In genomic region chr1:192579319-192579738, GRCh38 we compare ENCODE assay signal across 9 cellular contexts. TPM values are rescaled to one million over a fixed set of nuclear protein-coding genes. Genes with fewer than 3 reads are reported as not detected.
DNase-seq lines count a peak whose midpoint lies in the region; ATAC-seq, FAIRE-seq and TF ChIP-seq lines count a peak whose summit lies in the region.
"Had no signal": no experiment of that assay in that cellular context is flagged by ENCODE, and none has a peak within 500 bp of the region (broad histone marks: within the 10 kb centered on the region; RNA-seq: fewer than 3 reads in every experiment).

No MANE protein-coding gene starts in this region.

- H3K27me3 ChIP-seq in CD8-positive, alpha-beta memory T cell (ENCODE audit: insufficient read depth, low read length, poor library complexity, severe bottlenecking) = no peaks in the 10 kb centered on the region
- H3K27me3 ChIP-seq in lower lobe of right lung (ENCODE audit: low read depth) = no peaks in the 10 kb centered on the region
- H3K27me3 ChIP-seq in Peyer's patch = no peaks in the 10 kb centered on the region
- no peaks in the 10 kb centered on the region for H3K27me3 ChIP-seq in HepG2 (ENCODE audit: control insufficient read depth in 1 of 2, insufficient read depth in 2 of 2, low read length in 2 of 2)

- WGBS in HepG2 (ENCODE audit: low lambda C conversion rate) = 63% methylated on average over 3 of the region's 3 CpGs

- H3K4me3 ChIP-seq in CD8-positive, alpha-beta memory T cell (ENCODE audit: low read length) = no peak overlapping the region
- H3K4me3 ChIP-seq in lower lobe of right lung (peak overlapping the region; percentile 2), Peyer's patch (peak overlapping the region in 2 of 4 donors; percentile 2 to 44), HepG2 (replicated peaks in 1 of 3; ENCODE audit: insufficient read depth in 1 of 3, low read depth in 2 of 3, low read length in 3 of 3) (no peak overlapping the region)

- H3K4me3 Mint-ChIP-seq in CD8-positive, alpha-beta memory T cell = peak overlapping the region; percentile 2 to 92 (median 85)
- H3K4me3 Mint-ChIP-seq in activated CD4-positive, alpha-beta memory T cell treated with anti-CD3 and anti-CD28 coated beads, Interleukin-2, amount 10 ng/mL, durations not matched to agents 7 days and 5 days = peak overlapping the region; percentile 86

- no peaks in the 10 kb centered on the region for H3K27me3 Mint-ChIP-seq in CD8-positive, alpha-beta memory T cell
- no peaks in the 10 kb centered on the region for H3K27me3 Mint-ChIP-seq in activated CD4-positive, alpha-beta memory T cell treated with anti-CD3 and anti-CD28 coated beads, Interleukin-2, amount 10 ng/mL, durations not matched to agents 7 days and 5 days

- no peak overlapping the region for H3K4me2 ChIP-seq in HepG2 (ENCODE audit: low read depth, low read length)

- in situ Hi-C loops in HepG2 (cut with HindIII; ENCODE audit: extremely low pct_ligation_motif_present, low pct_unique_long_range_greater_than_20kb) = no loop called here

- intact Hi-C loops in lower lobe of right lung (cut with DNase I) (no loop called here), left cardiac atrium (cut with DNase I) (no loop called here), HepG2 (cut with micrococcal nuclease; ENCODE audit: unreplicated experiment) (no loop called here)

- H2AFZ ChIP-seq in HepG2 (ENCODE audit: low read length) = no peak overlapping the region

- no peaks in the 10 kb centered on the region for H3K9me3 ChIP-seq in CD8-positive, alpha-beta memory T cell (ENCODE audit: low read length)
- H3K9me3 ChIP-seq in lower lobe of right lung (no peaks in the 10 kb centered on the region), Peyer's patch (no peaks in the 10 kb centered on the region), HepG2 (ENCODE audit: low read length) (no peaks in the 10 kb centered on the region)

- no TSS peak for BruUV-seq in HepG2 (replicated peaks; lab: Mats Ljungman, UMichigan)

- no peaks in the 10 kb centered on the region for H3K36me3 ChIP-seq in CD8-positive, alpha-beta memory T cell (ENCODE audit: insufficient read depth, low read length)
- H3K36me3 ChIP-seq in lower lobe of right lung (no peaks in the 10 kb centered on the region), Peyer's patch (no peaks in the 10 kb centered on the region), HepG2 (replicated peaks in 1 of 2; ENCODE audit: control insufficient read depth in 1 of 2, insufficient read depth in 2 of 2, low read length in 2 of 2) (no peaks in the 10 kb centered on the region)

- H3K79me2 ChIP-seq in HepG2 (ENCODE audit: insufficient read depth, low read length) = no peaks in the 10 kb centered on the region

- no peak for DNase-seq in CD8-positive, alpha-beta memory T cell
- DNase-seq in activated CD4-positive, alpha-beta memory T cell treated with anti-CD3 and anti-CD28 coated beads, Interleukin-2, amount 10 ng/mL, durations not matched to agents 7 days and 5 days = no peak
- no peak for DNase-seq in lower lobe of right lung
- no peak for DNase-seq in Peyer's patch
- DNase-seq in left cardiac atrium = no peak
- no peak for DNase-seq in HepG2 (ENCODE audit: low spot score)
- DNase-seq in GF-D8 (lab: John Stamatoyannopoulos, UW) = no peak
- DNase-seq: NCI-H1105 had no signal

- no peak overlapping the region for H3K27ac ChIP-seq in CD8-positive, alpha-beta memory T cell (ENCODE audit: low read depth, low read length)
- H3K27ac ChIP-seq in lower lobe of right lung (no peak overlapping the region), Peyer's patch (peak overlapping the region in 1 of 4 donors; percentile 65), HepG2 (ENCODE audit: extremely low read length, insufficient read depth, low read length) (no peak overlapping the region)

- no peak for TF ChIP-seq EP300 in HepG2 (IDR thresholded peaks at IDR 0.05; ENCODE audit: low read depth in 2 of 2, low read length in 2 of 2)
- no peak for TF ChIP-seq EP300 in HepG2 (CRISPR knock-in tag; IDR thresholded peaks at IDR 0.05; ENCODE audit: borderline replicate concordance)

- TF ChIP-seq RAD21 in HepG2 (CRISPR knock-in tag; IDR thresholded peaks at IDR 0.05) = no peak

- peak; percentile 14 for ATAC-seq in GM21737 (IDR thresholded peaks at IDR 0.05; ENCODE audit: unreplicated experiment)
- ATAC-seq in lower lobe of right lung = peak in 1 of 2 donors; percentile 6
- no peak for ATAC-seq in left cardiac atrium
- ATAC-seq in HepG2 = no peak

- no peak overlapping the region for H3K9ac ChIP-seq in HepG2 (ENCODE audit: insufficient read depth, low read depth, low read length)

- peaks cover 0 to 1% (median 0%) of the 10 kb centered on the region in 5 donors for H3K9me3 Mint-ChIP-seq in CD8-positive, alpha-beta memory T cell
- H3K9me3 Mint-ChIP-seq in activated CD4-positive, alpha-beta memory T cell treated with anti-CD3 and anti-CD28 coated beads, Interleukin-2, amount 10 ng/mL, durations not matched to agents 7 days and 5 days = no peaks in the 10 kb centered on the region

- H3K4me1 Mint-ChIP-seq in CD8-positive, alpha-beta memory T cell = peaks cover 41 to 63% (median 60%) of the 10 kb centered on the region in 3 donors
- peaks cover 48% of the 10 kb centered on the region for H3K4me1 Mint-ChIP-seq in activated CD4-positive, alpha-beta memory T cell treated with anti-CD3 and anti-CD28 coated beads, Interleukin-2, amount 10 ng/mL, durations not matched to agents 7 days and 5 days

- POLR2A ChIA-PET in CD8-positive, alpha-beta memory T cell (lab: Charles Lee) = no interaction called here
- POLR2A ChIA-PET in activated CD4-positive, alpha-beta memory T cell treated with anti-CD3 and anti-CD28 coated beads, Interleukin-2, amount 10 ng/mL, durations not matched to agents 7 days and 5 days (lab: Charles Lee) = interaction anchor here (0.7 to 3.3 kb wide), 10 partner anchors 24 to 480 kb away, joined by 3 to 12 read pairs (median 6); partner anchors contain the start of genes RO60 and UCHL5
- POLR2A ChIA-PET in HepG2 (lab: Yijun Ruan, JAX) = no interaction called here

- CTCF ChIA-PET in CD8-positive, alpha-beta memory T cell (lab: Charles Lee) = interaction anchor here (0.9 to 3.1 kb wide), 7 partner anchors 10 to 228 kb away, joined by 3 to 15 read pairs (median 4); no protein-coding TSS in a partner anchor
- CTCF ChIA-PET in activated CD4-positive, alpha-beta memory T cell treated with anti-CD3 and anti-CD28 coated beads, Interleukin-2, amount 10 ng/mL, durations not matched to agents 7 days and 5 days (lab: Charles Lee) = interaction anchor here (0.9 to 8.2 kb wide), 9 partner anchors 19 to 104 kb away, joined by 3 to 94 read pairs (median 4); no protein-coding TSS in a partner anchor
- CTCF ChIA-PET in HepG2 (lab: Yijun Ruan, JAX; ENCODE audit: low intra/inter-chr PET ratio, low total read pairs) = no interaction called here

- FAIRE-seq in HepG2 (lab: Jason Lieb, UNC) = no peak

- peak overlapping the region; percentile 2 to 99 (median 51) for H3K27ac Mint-ChIP-seq in CD8-positive, alpha-beta memory T cell
- peak overlapping the region; percentile 19 for H3K27ac Mint-ChIP-seq in activated CD4-positive, alpha-beta memory T cell treated with anti-CD3 and anti-CD28 coated beads, Interleukin-2, amount 10 ng/mL, durations not matched to agents 7 days and 5 days

- TF ChIP-seq CTCF in lower lobe of right lung (IDR thresholded peaks at IDR 0.05) (no peak), Peyer's patch (IDR thresholded peaks at IDR 0.05) (no peak), HepG2 (CRISPR knock-in tag; IDR thresholded peaks at IDR 0.05) (no peak)

- TF ChIP-seq POLR2A in Peyer's patch (IDR thresholded peaks at IDR 0.05) (no peak), HepG2 (IDR thresholded peaks at IDR 0.05; ENCODE audit: insufficient read depth in 1 of 2, low read depth in 2 of 2, low read length in 2 of 2) (no peak)

- H3K36me3 Mint-ChIP-seq in CD8-positive, alpha-beta memory T cell = peaks cover 0 to 43% (median 5%) of the 10 kb centered on the region in 3 donors
- H3K36me3 Mint-ChIP-seq in activated CD4-positive, alpha-beta memory T cell treated with anti-CD3 and anti-CD28 coated beads, Interleukin-2, amount 10 ng/mL, durations not matched to agents 7 days and 5 days (ENCODE audit: low read depth) = peaks cover 46% of the 10 kb centered on the region

- no peaks in the 10 kb centered on the region for H4K20me1 ChIP-seq in HepG2 (ENCODE audit: insufficient read depth, low read length)

- H3K4me1 ChIP-seq in CD8-positive, alpha-beta memory T cell (ENCODE audit: insufficient read depth, low read length) = peaks cover 28% of the 10 kb centered on the region
- H3K4me1 ChIP-seq in lower lobe of right lung (peaks cover 7% of the 10 kb centered on the region), Peyer's patch (peaks cover 0 to 4% (median 0%) of the 10 kb centered on the region in 4 donors), HepG2 (ENCODE audit: insufficient read depth, low read length) (no peaks in the 10 kb centered on the region)

RNA-seq across cellular contexts. Expression of gene RGS1, which starts 3.8 kb away (rescaled TPM):
- 10 to 100 TPM; 56.8 to 59.6 TPM for total RNA-seq in CD8-positive, alpha-beta memory T cell
- polyA plus RNA-seq in CD8-positive, alpha-beta memory T cell = 82.9 TPM
- 10 to 100 TPM; 67.3 to 69.2 TPM for total RNA-seq in activated CD4-positive, alpha-beta memory T cell treated with anti-CD3 and anti-CD28 coated beads, Interleukin-2, amount 10 ng/mL, durations not matched to agents 7 days and 5 days
- 16.3 TPM for total RNA-seq in lower lobe of right lung
- total RNA-seq in Peyer's patch = 100 to 1,000 TPM in 1 of 4 donors, 10 to 100 TPM in 2, 1 to 10 TPM in 1; 5.3 to 149 (median 20.0) TPM
- total RNA-seq in left cardiac atrium = 1 to 10 TPM; 1.8 to 3.5 TPM
- total RNA-seq in HepG2 (2016; rRNA removed; fragmentation: Illumina TruSeq; extraction: Trizol) = not detected in 2 replicates
- not detected in 2 replicates for total RNA-seq in HepG2 (2016; cell fraction: cytosol; rRNA removed; fragmentation: Illumina TruSeq; extraction: Trizol; ENCODE audit: low read depth)
- total RNA-seq in HepG2 (2016; cell fraction: insoluble cytoplasmic fraction; rRNA removed; fragmentation: Illumina TruSeq; extraction: Trizol) = not detected in 2 replicates
- not detected in 2 replicates for total RNA-seq in HepG2 (2016; cell fraction: membrane; rRNA removed; fragmentation: Illumina TruSeq; extraction: Trizol)
- not detected in 2 replicates for total RNA-seq in HepG2 (2016; cell fraction: nucleus; rRNA removed; fragmentation: Illumina TruSeq; extraction: Trizol)
- not detected in 2 replicates for polyA plus RNA-seq in HepG2 (2011; rRNA removed)
- 0.03 TPM in 1 of 2 replicates, not detected in the other for polyA plus RNA-seq in HepG2 (2011; cell fraction: cytosol; rRNA removed)
- not detected in 2 replicates for polyA plus RNA-seq in HepG2 (2011; cell fraction: nucleus; rRNA removed)
- polyA plus RNA-seq in HepG2 (2012) = not detected in 2 replicates
- polyA plus RNA-seq in HepG2 (2016; cell fraction: cytosol; fragmentation: Illumina TruSeq; extraction: Trizol; ENCODE audit: low read depth) = not detected in 2 replicates
- polyA plus RNA-seq in HepG2 (2016; cell fraction: insoluble cytoplasmic fraction; fragmentation: Illumina TruSeq; extraction: Trizol; ENCODE audit: low read depth) = not detected in 2 replicates
- not detected in 2 replicates for polyA plus RNA-seq in HepG2 (2016; cell fraction: membrane; fragmentation: Illumina TruSeq; extraction: Trizol; ENCODE audit: low read depth)
- not detected in 2 replicates for polyA plus RNA-seq in HepG2 (2016; cell fraction: nucleus; fragmentation: Illumina TruSeq; extraction: Trizol; ENCODE audit: insufficient read depth, low read depth)
- polyA minus RNA-seq in HepG2 (2011; rRNA and poly(A)+ RNA removed; ENCODE audit: low replicate concordance) = not detected in 2 replicates
- polyA minus RNA-seq in HepG2 (2011; cell fraction: cytosol; rRNA and poly(A)+ RNA removed) = not detected in 2 replicates
- polyA minus RNA-seq in HepG2 (2011; cell fraction: nucleus; rRNA and poly(A)+ RNA removed) = 0.90 TPM in 1 of 2 replicates, not detected in the other

RNA-seq across cellular contexts. Expression of gene RGS13, which starts 56.6 kb away (rescaled TPM):
- under 1 TPM; 0.07 to 0.24 TPM for total RNA-seq in CD8-positive, alpha-beta memory T cell
- polyA plus RNA-seq in CD8-positive, alpha-beta memory T cell = not detected
- not detected for total RNA-seq in activated CD4-positive, alpha-beta memory T cell treated with anti-CD3 and anti-CD28 coated beads, Interleukin-2, amount 10 ng/mL, durations not matched to agents 7 days and 5 days
- total RNA-seq in lower lobe of right lung = 5.0 TPM
- total RNA-seq in Peyer's patch = 10 to 100 TPM in 1 of 4 donors, 1 to 10 TPM in 2, not detected in 1; 3.1 to 11.9 (median 6.6) TPM
- total RNA-seq in left cardiac atrium = under 1 TPM in 1 of 2 donors, not detected in 1; 0.32 TPM
- total RNA-seq in HepG2 (2016; rRNA removed; fragmentation: Illumina TruSeq; extraction: Trizol) = not detected in 2 replicates
- total RNA-seq in HepG2 (2016; cell fraction: cytosol; rRNA removed; fragmentation: Illumina TruSeq; extraction: Trizol; ENCODE audit: low read depth) = not detected in 2 replicates
- not detected in 2 replicates for total RNA-seq in HepG2 (2016; cell fraction: insoluble cytoplasmic fraction; rRNA removed; fragmentation: Illumina TruSeq; extraction: Trizol)
- not detected in 2 replicates for total RNA-seq in HepG2 (2016; cell fraction: membrane; rRNA removed; fragmentation: Illumina TruSeq; extraction: Trizol)
- total RNA-seq in HepG2 (2016; cell fraction: nucleus; rRNA removed; fragmentation: Illumina TruSeq; extraction: Trizol) = not detected in 2 replicates
- polyA plus RNA-seq in HepG2 (2011; rRNA removed) = not detected in 2 replicates
- polyA plus RNA-seq in HepG2 (2011; cell fraction: cytosol; rRNA removed) = not detected in 2 replicates
- polyA plus RNA-seq in HepG2 (2011; cell fraction: nucleus; rRNA removed) = not detected in 2 replicates
- polyA plus RNA-seq in HepG2 (2012) = not detected in 2 replicates
- not detected in 2 replicates for polyA plus RNA-seq in HepG2 (2016; cell fraction: cytosol; fragmentation: Illumina TruSeq; extraction: Trizol; ENCODE audit: low read depth)
- polyA plus RNA-seq in HepG2 (2016; cell fraction: insoluble cytoplasmic fraction; fragmentation: Illumina TruSeq; extraction: Trizol; ENCODE audit: low read depth) = not detected in 2 replicates
- polyA plus RNA-seq in HepG2 (2016; cell fraction: membrane; fragmentation: Illumina TruSeq; extraction: Trizol; ENCODE audit: low read depth) = not detected in 2 replicates
- not detected in 2 replicates for polyA plus RNA-seq in HepG2 (2016; cell fraction: nucleus; fragmentation: Illumina TruSeq; extraction: Trizol; ENCODE audit: insufficient read depth, low read depth)
- polyA minus RNA-seq in HepG2 (2011; rRNA and poly(A)+ RNA removed; ENCODE audit: low replicate concordance) = not detected in 2 replicates
- polyA minus RNA-seq in HepG2 (2011; cell fraction: cytosol; rRNA and poly(A)+ RNA removed) = not detected in 2 replicates
- polyA minus RNA-seq in HepG2 (2011; cell fraction: nucleus; rRNA and poly(A)+ RNA removed) = not detected in 2 replicates
